In genomic region chr17:7380855-7381683, GRCh38 we compare ENCODE assay signal across 9 cellular contexts. TPM values are rescaled to one million over a fixed set of nuclear protein-coding genes. Genes with fewer than 3 reads are reported as not detected.
A peak's percentile ranks its signal among the peaks of the same experiment; 100 is the strongest.
DNase-seq lines count a peak whose midpoint lies in the region; ATAC-seq lines count a peak whose summit lies in the region.
"Had no signal": no experiment of that assay in that cellular context is flagged by ENCODE, and none has a peak within 500 bp of the region (broad histone marks: within the 10 kb centered on the region; RNA-seq: fewer than 3 reads in every experiment).

Gene TNK1 (plus strand): TSS chr17:7381089. CDS start chr17:7382927, 1,838 bp downstream.

- peaks cover 6% of the 10 kb centered on the region for H3K4me1 Mint-ChIP-seq in activated CD4-positive, alpha-beta memory T cell treated with anti-CD3 and anti-CD28 coated beads for 36 hours (ENCODE audit: low read depth)

- CTCF ChIA-PET in activated CD4-positive, alpha-beta memory T cell treated with anti-CD3 and anti-CD28 coated beads for 36 hours (lab: Charles Lee), result interaction anchor here (1.3 kb wide), 1 partner anchor 25 kb away, joined by 3 read pairs; no protein-coding TSS in a partner anchor

- no peak within 1 kb of the TSS for H2AFZ ChIP-seq in mesenchymal stem cell (ENCODE audit: low read depth, low read length)

- no peak for ATAC-seq in HG03097 (IDR thresholded peaks at IDR 0.05; ENCODE audit: low FRiP score, unreplicated experiment)

- intact Hi-C loops in activated CD4-positive, alpha-beta memory T cell treated with anti-CD3 and anti-CD28 coated beads for 36 hours (cut with micrococcal nuclease), result no loop called here

- H3K27me3 ChIP-seq in ectodermal cell (ENCODE audit: control insufficient read depth, insufficient read depth, low read length, poor library complexity, severe bottlenecking) (peaks cover 57% of the 10 kb centered on the region), mesenchymal stem cell (ENCODE audit: control insufficient read depth in 1 of 2, insufficient read depth in 1 of 2, low read length in 2 of 2) (peaks cover 42 to 52% of the 10 kb centered on the region in 2 experiments)

- H3K4me1 ChIP-seq in ectodermal cell (ENCODE audit: control insufficient read depth, insufficient read depth, low read length) (peaks cover 4% of the 10 kb centered on the region), mesenchymal stem cell (ENCODE audit: control insufficient read depth, insufficient read depth, low read depth, low read length) (peaks cover 19% of the 10 kb centered on the region)

- POLR2A ChIA-PET in activated CD4-positive, alpha-beta memory T cell treated with anti-CD3 and anti-CD28 coated beads for 36 hours (lab: Charles Lee), result interaction anchor here (0.9 kb wide), 1 partner anchor 10 kb away, joined by 3 read pairs; no protein-coding TSS in a partner anchor

- H3K4me3 ChIP-seq in ectodermal cell (ENCODE audit: insufficient read depth, low read depth, low read length), result peak within 1 kb of the TSS; percentile 42
- peak within 1 kb of the TSS in 1 of 2 experiments; percentile 59 for H3K4me3 ChIP-seq in mesenchymal stem cell (ENCODE audit: insufficient read depth in 1 of 2, low read depth in 1 of 2, low read length in 2 of 2)

- no peak within 1 kb of the TSS for H4K8ac ChIP-seq in mesenchymal stem cell (ENCODE audit: low read length)

- no peak within 1 kb of the TSS for H2AK5ac ChIP-seq in mesenchymal stem cell (ENCODE audit: low read length, severe bottlenecking)

- DNase-seq in NCI-H2227 (lab: John Stamatoyannopoulos, UW; ENCODE audit: unreplicated experiment) (peak; percentile 39), NCI-H2227 treated with DMSO at 0.1 percent for 48 hours (lab: John Stamatoyannopoulos, UW) (no peak), mesenchymal stem cell (no peak), ureter (ENCODE audit: low spot score) (peak; percentile 80)
- DNase-seq in activated CD4-positive, alpha-beta memory T cell treated with anti-CD3 and anti-CD28 coated beads for 36 hours, result no peak
- no peak for DNase-seq in activated CD4-positive, CD25-positive, alpha-beta regulatory T cell (lab: John Stamatoyannopoulos, UW)

- H3K79me1 ChIP-seq in mesenchymal stem cell (replicated peaks; ENCODE audit: low read length, poor library complexity, severe bottlenecking), result no peaks in the 10 kb centered on the region

- H3K9me3 Mint-ChIP-seq in activated CD4-positive, alpha-beta memory T cell treated with anti-CD3 and anti-CD28 coated beads for 36 hours, result peaks cover 5% of the 10 kb centered on the region

- peak within 1 kb of the TSS; percentile 30 for H3K4me2 ChIP-seq in mesenchymal stem cell (ENCODE audit: low read length, poor library complexity, severe bottlenecking)

- peak within 1 kb of the TSS; percentile 20 for H3K9ac ChIP-seq in mesenchymal stem cell (ENCODE audit: low read length)

- H3K4me3 Mint-ChIP-seq in activated CD4-positive, alpha-beta memory T cell treated with anti-CD3 and anti-CD28 coated beads for 36 hours, result no peak within 1 kb of the TSS

- 4% methylated on average over 48 to 52 of the region's 52 CpGs for WGBS in ectodermal cell, 2 experiments
- WGBS in mesenchymal stem cell, result 7% methylated on average over 46 of the region's 52 CpGs

- H3K9me3 ChIP-seq in ectodermal cell (ENCODE audit: control insufficient read depth, low read length), result no peaks in the 10 kb centered on the region
- peaks cover 12% of the 10 kb centered on the region for H3K9me3 ChIP-seq in mesenchymal stem cell (ENCODE audit: control insufficient read depth, low read length)
- H3K9me3 ChIP-seq: neutrophil had no signal

- no peak within 1 kb of the TSS for H2BK120ac ChIP-seq in mesenchymal stem cell (ENCODE audit: low read depth, low read length)

- H2BK12ac ChIP-seq in mesenchymal stem cell (ENCODE audit: low read length in 2 of 2), result no peak within 1 kb of the TSS

- H3K4ac ChIP-seq in mesenchymal stem cell (ENCODE audit: low read depth in 1 of 2, low read length in 2 of 2), result no peak within 1 kb of the TSS

- H3K27ac ChIP-seq in ectodermal cell (ENCODE audit: insufficient read depth, low read depth, low read length, poor library complexity, severe bottlenecking) (no peak within 1 kb of the TSS), mesenchymal stem cell (ENCODE audit: low read length, poor library complexity, severe bottlenecking) (no peak within 1 kb of the TSS)
- H3K27ac ChIP-seq: neutrophil had no signal

- H3K36me3 Mint-ChIP-seq in activated CD4-positive, alpha-beta memory T cell treated with anti-CD3 and anti-CD28 coated beads for 36 hours, result no peaks in the 10 kb centered on the region

- H3K18ac ChIP-seq in mesenchymal stem cell (ENCODE audit: low read depth in 1 of 2, low read length in 2 of 2), result no peak within 1 kb of the TSS

- H2BK5ac ChIP-seq in mesenchymal stem cell (ENCODE audit: low read depth, low read length, poor library complexity, severe bottlenecking), result no peak within 1 kb of the TSS

- peaks cover 30% of the 10 kb centered on the region for H3K27me3 Mint-ChIP-seq in activated CD4-positive, alpha-beta memory T cell treated with anti-CD3 and anti-CD28 coated beads for 36 hours

- no peaks in the 10 kb centered on the region for H3K36me3 ChIP-seq in ectodermal cell (ENCODE audit: control insufficient read depth, insufficient read depth, low read length)
- H3K36me3 ChIP-seq in mesenchymal stem cell (ENCODE audit: control insufficient read depth in 1 of 2, insufficient read depth in 2 of 2, low read depth in 1 of 2, low read length in 2 of 2), result peaks cover 0 to 2% of the 10 kb centered on the region in 2 experiments
- H3K36me3 ChIP-seq: neutrophil had no signal

- H3K23ac ChIP-seq in mesenchymal stem cell (ENCODE audit: low read length in 2 of 2), result peak within 1 kb of the TSS in 1 of 2 experiments; percentile 34

- H2BK15ac ChIP-seq in mesenchymal stem cell (ENCODE audit: low read depth, poor library complexity, severe bottlenecking), result no peak within 1 kb of the TSS

- no peak within 1 kb of the TSS for H3K14ac ChIP-seq in mesenchymal stem cell (ENCODE audit: low read length in 2 of 2)

- H3K27ac Mint-ChIP-seq in activated CD4-positive, alpha-beta memory T cell treated with anti-CD3 and anti-CD28 coated beads for 36 hours, result no peak within 1 kb of the TSS

- no peak within 1 kb of the TSS for H4K91ac ChIP-seq in mesenchymal stem cell (ENCODE audit: low read length)

RNA-seq across cellular contexts. Expression of gene TNK1, which starts in this region (rescaled TPM):
- polyA plus RNA-seq in ectodermal cell (2013, experiment 1 of 4), result 1.9 TPM
- 1.6 TPM for polyA plus RNA-seq in ectodermal cell (2013, experiment 2 of 4)
- polyA plus RNA-seq in ectodermal cell (2013, experiment 3 of 4), result 1.6 TPM
- 1.3 TPM for polyA plus RNA-seq in ectodermal cell (2013, experiment 4 of 4)
- polyA plus RNA-seq in mesenchymal stem cell (2013, experiment 1 of 2), result 0.04 TPM
- not detected for polyA plus RNA-seq in mesenchymal stem cell (2013, experiment 2 of 2)
- 12.3 TPM for total RNA-seq in ureter
- 1 to 10 TPM; 3.7 to 4.4 TPM for total RNA-seq in activated CD4-positive, alpha-beta memory T cell treated with anti-CD3 and anti-CD28 coated beads for 36 hours

Comparison
In these comparisons a context has a peak if more than half of its experiments do, and no peak if none do; other contexts are left out.
1. DNase-seq: peak in NCI-H2227 (single experiment) and ureter (single experiment); none in NCI-H2227 treated with DMSO at 0.1 percent for 48 hours (single experiment), mesenchymal stem cell (single experiment), activated CD4-positive, alpha-beta memory T cell treated with anti-CD3 and anti-CD28 coated beads for 36 hours (single experiment) and activated CD4-positive, CD25-positive, alpha-beta regulatory T cell (0 of 4).